Comparison of ENCODE assay signal across 20 cellular contexts in the genomic region with DNA sequence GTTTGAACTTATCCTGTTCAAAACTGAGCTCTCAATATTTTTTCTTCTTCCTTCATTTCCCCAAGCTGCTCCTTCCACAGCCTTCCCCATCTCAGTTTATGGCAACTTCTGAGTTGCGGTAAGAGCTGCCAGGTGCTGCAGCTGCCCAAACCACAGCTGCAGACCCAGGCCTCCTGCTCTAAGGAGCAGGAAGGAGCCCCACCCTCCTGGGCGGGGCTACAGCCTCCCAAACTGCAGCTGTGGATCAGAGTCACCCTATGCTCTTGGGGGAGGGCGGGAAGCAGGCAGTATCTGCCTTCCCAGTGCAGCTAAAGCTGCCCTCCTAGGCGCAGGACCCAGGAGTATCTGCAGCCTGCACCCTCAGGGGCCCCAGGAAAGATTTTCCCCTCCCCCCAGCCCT. TPM values are rescaled to one million over a fixed set of nuclear protein-coding genes. Genes with fewer than 3 reads are reported as not detected.
"Had no signal": no experiment of that assay in that cellular context is flagged by ENCODE, and none has a peak within 500 bp of the region (broad histone marks: within the 10 kb centered on the region; RNA-seq: fewer than 3 reads in every experiment).

No MANE protein-coding gene starts in this region.

- ATAC-seq: activated CD8-positive, alpha-beta T cell treated with anti-CD3 and anti-CD28 coated beads for 36 hours; left cardiac atrium; naive thymus-derived CD8-positive, alpha-beta T cell had no signal

- H3K4me3 ChIP-seq: breast epithelium, right atrium auricular region, tibial artery, vagina had no signal

- DNase-seq: activated CD4-positive, alpha-beta T cell treated with anti-CD3 and anti-CD28 coated beads for 4 hours; activated CD8-positive, alpha-beta memory T cell treated with anti-CD3 and anti-CD28 coated beads, Interleukin-2, amount 50 U/mL, for 4 hours; activated CD8-positive, alpha-beta T cell treated with anti-CD3 and anti-CD28 coated beads for 36 hours; activated naive CD8-positive, alpha-beta T cell treated with anti-CD3 and anti-CD28 coated beads, Interleukin-2, amount 10 ng/mL, durations not matched to agents 7 days and 5 days; anterior cingulate cortex; dermis blood vessel endothelial cell; endodermal cell; left cardiac atrium; naive thymus-derived CD8-positive, alpha-beta T cell; posterior cingulate gyrus; small intestine; tibial artery had no signal

- H3K27me3 ChIP-seq: breast epithelium, right atrium auricular region, tibial artery, vagina had no signal

- H3K36me3 Mint-ChIP-seq: activated naive CD8-positive, alpha-beta T cell treated with anti-CD3 and anti-CD28 coated beads, Interleukin-2, amount 10 ng/mL, durations not matched to agents 7 days and 5 days had no signal

- H3K27ac ChIP-seq: breast epithelium, neutrophil, right atrium auricular region, tibial artery, vagina, VCaP had no signal

- H3K36me3 ChIP-seq: breast epithelium, neutrophil, right atrium auricular region, vagina had no signal

- H3K9me3 ChIP-seq: vagina had no signal

- H3K4me3 Mint-ChIP-seq: activated CD8-positive, alpha-beta T cell treated with anti-CD3 and anti-CD28 coated beads for 36 hours; activated naive CD8-positive, alpha-beta T cell treated with anti-CD3 and anti-CD28 coated beads, Interleukin-2, amount 10 ng/mL, durations not matched to agents 7 days and 5 days; endodermal cell; naive thymus-derived CD8-positive, alpha-beta T cell had no signal

- H3K4me1 Mint-ChIP-seq: activated naive CD8-positive, alpha-beta T cell treated with anti-CD3 and anti-CD28 coated beads, Interleukin-2, amount 10 ng/mL, durations not matched to agents 7 days and 5 days; endodermal cell had no signal

- H3K4me1 ChIP-seq: breast epithelium, right atrium auricular region, tibial artery, vagina had no signal

RNA-seq across cellular contexts. Expression of a gene that starts 16.9 kb away (rescaled TPM):
- total RNA-seq: activated naive CD8-positive, alpha-beta T cell treated with anti-CD3 and anti-CD28 coated beads, Interleukin-2, amount 10 ng/mL, durations not matched to agents 7 days and 5 days; naive thymus-derived CD8-positive, alpha-beta T cell had no signal

RNA-seq across cellular contexts. Expression of a gene that starts 26.6 kb away (rescaled TPM):
- total RNA-seq: activated CD8-positive, alpha-beta T cell treated with anti-CD3 and anti-CD28 coated beads for 36 hours; activated naive CD8-positive, alpha-beta T cell treated with anti-CD3 and anti-CD28 coated beads, Interleukin-2, amount 10 ng/mL, durations not matched to agents 7 days and 5 days; breast epithelium; cerebellum; dermis blood vessel endothelial cell; endodermal cell; left cardiac atrium; lung microvascular endothelial cell; mononuclear cell; naive thymus-derived CD8-positive, alpha-beta T cell; right atrium auricular region; vagina had no signal

RNA-seq across cellular contexts. Expression of a gene that starts 31.6 kb away (rescaled TPM):
- total RNA-seq: lung microvascular endothelial cell; mononuclear cell; naive thymus-derived CD8-positive, alpha-beta T cell had no signal
